ENCODE assay signal across 17 cellular contexts in genomic region chr21:17488620-17489019, GRCh38. TPM values are rescaled to one million over a fixed set of nuclear protein-coding genes. Genes with fewer than 3 reads are reported as not detected.
DNase-seq lines count a peak whose midpoint lies in the region; ATAC-seq lines count a peak whose summit lies in the region.
"Had no signal": no experiment of that assay in that cellular context is flagged by ENCODE, and none has a peak within 500 bp of the region (broad histone marks: within the 10 kb centered on the region; RNA-seq: fewer than 3 reads in every experiment).

No MANE protein-coding gene starts in this region.

- H3K23ac ChIP-seq in neuronal stem cell (ENCODE audit: low read depth, low read length, poor library complexity) = no peak overlapping the region

- H2AK5ac ChIP-seq in neuronal stem cell (ENCODE audit: low read depth, low read length) = no peak overlapping the region

- H3K4ac ChIP-seq in neuronal stem cell (ENCODE audit: low read length) = no peak overlapping the region

- H3K27ac Mint-ChIP-seq in activated naive CD4-positive, alpha-beta T cell treated with anti-CD3 and anti-CD28 coated beads, Interleukin-2, amount 50 U/mL, for 72 hours = no peak overlapping the region
- H3K27ac Mint-ChIP-seq: activated B cell treated with CpG ODN at 0.5 μM for 24 hours; activated T-cell treated with anti-CD3 and anti-CD28 coated beads, Interleukin-2, amount 50 U/mL, for 24 hours; natural killer cell had no signal

- no peak overlapping the region for H2BK15ac ChIP-seq in neuronal stem cell (ENCODE audit: low read length)

- H3K4me3 ChIP-seq in neuronal stem cell (ENCODE audit: low read length in 2 of 2) (no peak overlapping the region), MG63 (no peak overlapping the region)
- H3K4me3 ChIP-seq: ascending aorta, upper lobe of right lung had no signal

- H3K18ac ChIP-seq in neuronal stem cell (ENCODE audit: low read length) = no peak overlapping the region

- H3K27me3 ChIP-seq in neuronal stem cell (ENCODE audit: control insufficient read depth in 3 of 3, insufficient read depth in 3 of 3, low read depth in 1 of 3, low read length in 3 of 3) = no peaks in the 10 kb centered on the region
- H3K27me3 ChIP-seq in MG63 = no peaks in the 10 kb centered on the region; the same call in 1 of the 2 replicates
- H3K27me3 ChIP-seq: ascending aorta, upper lobe of right lung had no signal

- no peak overlapping the region for H2AFZ ChIP-seq in neuronal stem cell (ENCODE audit: low read length)

- H3K9ac ChIP-seq in neuronal stem cell (ENCODE audit: low read depth, low read length, poor library complexity) = no peak overlapping the region

- no peaks in the 10 kb centered on the region for H3K4me1 ChIP-seq in neuronal stem cell (ENCODE audit: control insufficient read depth in 2 of 2, insufficient read depth in 1 of 2, low read depth in 1 of 2, low read length in 2 of 2)
- H3K4me1 ChIP-seq: ascending aorta had no signal

- H3K79me1 ChIP-seq in neuronal stem cell (ENCODE audit: low read depth, low read length) = no peaks in the 10 kb centered on the region

- no peak overlapping the region for H4K8ac ChIP-seq in neuronal stem cell (ENCODE audit: low read depth, low read length)

- H2BK5ac ChIP-seq in neuronal stem cell (ENCODE audit: low read length) = no peak overlapping the region

- no peaks in the 10 kb centered on the region for H3K9me3 Mint-ChIP-seq in activated naive CD4-positive, alpha-beta T cell treated with anti-CD3 and anti-CD28 coated beads, Interleukin-2, amount 50 U/mL, for 72 hours
- H3K9me3 Mint-ChIP-seq: activated B cell treated with CpG ODN at 0.5 μM for 24 hours; activated T-cell treated with anti-CD3 and anti-CD28 coated beads, Interleukin-2, amount 50 U/mL, for 24 hours had no signal

- no peaks in the 10 kb centered on the region for H3K36me3 Mint-ChIP-seq in activated naive CD4-positive, alpha-beta T cell treated with anti-CD3 and anti-CD28 coated beads, Interleukin-2, amount 50 U/mL, for 72 hours
- H3K36me3 Mint-ChIP-seq: natural killer cell had no signal

- no peak overlapping the region for H2BK120ac ChIP-seq in neuronal stem cell (ENCODE audit: low read depth, low read length)

- no peak overlapping the region for H4K91ac ChIP-seq in neuronal stem cell (ENCODE audit: low read depth, low read length, poor library complexity)

- H3K9me3 ChIP-seq in neuronal stem cell (replicated peaks in 1 of 2; ENCODE audit: control insufficient read depth in 2 of 2, insufficient read depth in 1 of 2, low read depth in 1 of 2, low read length in 2 of 2) (no peaks in the 10 kb centered on the region), MG63 (no peaks in the 10 kb centered on the region)
- H3K9me3 ChIP-seq: ascending aorta, Caco-2, upper lobe of right lung had no signal

- H2BK12ac ChIP-seq in neuronal stem cell (ENCODE audit: low read length) = no peak overlapping the region

- H3K27ac ChIP-seq in neuronal stem cell (replicated peaks; ENCODE audit: low read length) = no peak overlapping the region
- H3K27ac ChIP-seq: ascending aorta, upper lobe of right lung had no signal

- DNase-seq in activated naive CD4-positive, alpha-beta T cell treated with anti-CD3 and anti-CD28 coated beads, Interleukin-2, amount 50 U/mL, for 72 hours (ENCODE audit: low spot score in 2 of 2) = no peak
- no peak for DNase-seq in activated naive CD4-positive, alpha-beta T cell (lab: John Stamatoyannopoulos, UW)
- DNase-seq in stimulated activated naive CD8-positive, alpha-beta T cell treated with anti-CD3 and anti-CD28 coated beads, Interleukin-15, Interleukin-2, amounts not matched to agents 100 U/mL and 50 U/mL, for 24 hours = no peak
- DNase-seq in GOT3 (lab: John Stamatoyannopoulos, UW) = no peak
- DNase-seq in neuronal stem cell (ENCODE audit: low spot score) = no peak
- DNase-seq in MG63 = no peak
- DNase-seq: activated B cell treated with CpG ODN at 0.5 μM for 24 hours; activated T-cell treated with anti-CD3 and anti-CD28 coated beads, Interleukin-2, amount 50 U/mL, for 24 hours; Caco-2; left ventricle myocardium superior; natural killer cell; NCI-H1092; NCI-H2227 treated with DMSO at 0.1 percent for 48 hours; upper lobe of right lung had no signal

- H3K36me3 ChIP-seq in neuronal stem cell (replicated peaks in 1 of 2; ENCODE audit: control insufficient read depth in 2 of 2, insufficient read depth in 2 of 2, low read length in 2 of 2) (no peaks in the 10 kb centered on the region), MG63 (no peaks in the 10 kb centered on the region)
- H3K36me3 ChIP-seq: ascending aorta, upper lobe of right lung had no signal

- ATAC-seq in activated naive CD4-positive, alpha-beta T cell treated with anti-CD3 and anti-CD28 coated beads, Interleukin-2, amount 50 U/mL, for 72 hours = peak; percentile 56 to 90
- ATAC-seq in GM21576 (IDR thresholded peaks at IDR 0.05; ENCODE audit: unreplicated experiment) = peak; percentile 86
- ATAC-seq in HG03159 (IDR thresholded peaks at IDR 0.05; ENCODE audit: unreplicated experiment) = peak; percentile 85
- ATAC-seq in stimulated activated naive CD8-positive, alpha-beta T cell treated with anti-CD3 and anti-CD28 coated beads, Interleukin-15, Interleukin-2, amounts not matched to agents 100 U/mL and 50 U/mL, for 24 hours = peak; percentile 55
- ATAC-seq: left ventricle myocardium superior, natural killer cell, upper lobe of right lung had no signal

- H3K14ac ChIP-seq in neuronal stem cell (ENCODE audit: low read length) = no peak overlapping the region

- H3K4me2 ChIP-seq in neuronal stem cell (ENCODE audit: insufficient read depth, low read length, poor library complexity, severe bottlenecking) = no peak overlapping the region

RNA-seq across cellular contexts. Expression of gene CXADR, which starts 24.2 kb away (rescaled TPM):
- under 1 TPM; 0.14 to 0.54 TPM for total RNA-seq in activated naive CD4-positive, alpha-beta T cell treated with anti-CD3 and anti-CD28 coated beads, Interleukin-2, amount 50 U/mL, for 72 hours
- 63.7 TPM for polyA plus RNA-seq in neuronal stem cell (2013, experiment 1 of 2)
- 69.2 TPM for polyA plus RNA-seq in neuronal stem cell (2013, experiment 2 of 2)
- 0.12 and 2.7 TPM in 2 replicates for total RNA-seq in MG63 (2014; rRNA removed; shearing (Covaris generic); ENCODE audit: low replicate concordance)
- total RNA-seq: activated B cell treated with CpG ODN at 0.5 μM for 24 hours had no signal
